In the genomic region with DNA sequence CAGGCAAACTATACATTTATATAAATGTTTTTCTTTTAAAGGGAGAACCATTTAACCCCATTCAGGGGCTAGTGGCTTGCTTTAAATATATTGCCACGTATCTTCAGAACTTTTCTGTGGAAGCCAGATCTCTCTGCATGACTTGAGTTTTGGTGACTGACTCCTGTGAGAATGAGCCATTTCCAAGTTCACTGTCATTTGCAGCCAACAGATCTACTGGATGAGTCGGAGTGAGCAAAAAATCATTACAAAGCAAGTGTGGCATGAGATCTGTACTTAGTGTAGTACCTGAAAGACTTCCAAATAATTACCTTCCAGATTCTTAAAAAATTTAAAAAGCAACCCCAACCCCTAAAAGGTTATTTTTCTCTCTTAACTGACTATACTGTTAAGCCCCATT, we compare ENCODE assay signal across 16 cellular contexts. TPM values are rescaled to one million over a fixed set of nuclear protein-coding genes. Genes with fewer than 3 reads are reported as not detected.
DNase-seq lines count a peak whose midpoint lies in the region; ATAC-seq and TF ChIP-seq lines count a peak whose summit lies in the region.
"Had no signal": no experiment of that assay in that cellular context is flagged by ENCODE, and none has a peak within 500 bp of the region (broad histone marks: within the 10 kb centered on the region; RNA-seq: fewer than 3 reads in every experiment).

No MANE protein-coding gene starts in this region.

- peak overlapping the region; percentile 86 for H3K27ac Mint-ChIP-seq in activated T-cell treated with anti-CD3 and anti-CD28 coated beads, Interleukin-2, amount 50 U/mL, for 24 hours
- peak overlapping the region; percentile 47 for H3K27ac Mint-ChIP-seq in central memory CD8-positive, alpha-beta T cell (ENCODE audit: low read depth)
- H3K27ac Mint-ChIP-seq in CD4-positive, alpha-beta memory T cell: peak overlapping the region in 1 of 7 donors; percentile 74

- H3K36me3 ChIP-seq in OCI-LY3 (replicated peaks; ENCODE audit: low read depth, low read length) (peaks cover 42% of the 10 kb centered on the region), osteoblast (ENCODE audit: insufficient read depth, low read length) (peaks cover 32% of the 10 kb centered on the region)
- H3K36me3 ChIP-seq in CD4-positive, alpha-beta memory T cell (ENCODE audit: insufficient read depth, low read length): peaks cover 9% of the 10 kb centered on the region
- H3K36me3 ChIP-seq: uterus had no signal

- peaks cover 84% of the 10 kb centered on the region for H3K4me1 ChIP-seq in OCI-LY3 (ENCODE audit: low read length)
- peaks cover 3% of the 10 kb centered on the region for H3K4me1 ChIP-seq in osteoblast (ENCODE audit: insufficient read depth, low read length)
- H3K4me1 ChIP-seq in CD4-positive, alpha-beta memory T cell (ENCODE audit: insufficient read depth, low read length): peaks cover 14% of the 10 kb centered on the region
- H3K4me1 ChIP-seq: uterus had no signal

- no peak for DNase-seq in activated T-cell treated with anti-CD3 and anti-CD28 coated beads, Interleukin-2, amount 50 U/mL, for 24 hours
- DNase-seq in activated T-cell treated with anti-CD3 and anti-CD28 coated beads for 4 hours (no peak), osteoblast (ENCODE audit: insufficient read length, low spot score, missing footprints) (no peak), NCI-H510A treated with DMSO at 0.1 percent for 48 hours (lab: John Stamatoyannopoulos, UW) (no peak), DMS79 (lab: John Stamatoyannopoulos, UW) (no peak)
- no peak for DNase-seq in central memory CD8-positive, alpha-beta T cell (ENCODE audit: low spot score in 2 of 2)
- DNase-seq in CD4-positive, alpha-beta memory T cell: no peak
- DNase-seq: ACHN; effector CD8-positive, alpha-beta T cell; NCI-H1417; stimulated activated naive CD4-positive, alpha-beta T cell; uterus had no signal

- H3K27me3 ChIP-seq in OCI-LY3 (ENCODE audit: low read depth, low read length) (no peaks in the 10 kb centered on the region), osteoblast (ENCODE audit: insufficient read depth, low read length) (no peaks in the 10 kb centered on the region)
- H3K27me3 ChIP-seq in CD4-positive, alpha-beta memory T cell (ENCODE audit: insufficient read depth, low read length): no peaks in the 10 kb centered on the region
- H3K27me3 ChIP-seq: uterus had no signal

- H3K79me2 ChIP-seq in OCI-LY3 (ENCODE audit: low read length): peaks cover 67% of the 10 kb centered on the region
- H3K79me2 ChIP-seq in osteoblast (ENCODE audit: insufficient read depth, low read length): no peaks in the 10 kb centered on the region

- H3K9me3 ChIP-seq in OCI-LY3 (ENCODE audit: insufficient read depth, low read length): no peaks in the 10 kb centered on the region
- H3K9me3 ChIP-seq in osteoblast (ENCODE audit: low read depth, low read length): no peaks in the 10 kb centered on the region
- no peaks in the 10 kb centered on the region for H3K9me3 ChIP-seq in CD4-positive, alpha-beta memory T cell (ENCODE audit: control insufficient read depth in 1 of 2, low read length in 2 of 2)
- H3K9me3 ChIP-seq: uterus had no signal

- peak overlapping the region; percentile 32 for H3K4me2 ChIP-seq in OCI-LY3 (ENCODE audit: low read length)
- H3K4me2 ChIP-seq in osteoblast (ENCODE audit: insufficient read depth, low read length): no peak overlapping the region

- CTCF ChIA-PET in CD4-positive, alpha-beta memory T cell (lab: Charles Lee; ENCODE audit: partially characterized antibody): no interaction called here

- H2AFZ ChIP-seq in OCI-LY3 (ENCODE audit: low read depth, low read length) (no peak overlapping the region), osteoblast (ENCODE audit: low read length) (no peak overlapping the region)

- POLR2A ChIA-PET in CD4-positive, alpha-beta memory T cell (lab: Charles Lee; ENCODE audit: partially characterized antibody): no interaction called here

- H3K36me3 Mint-ChIP-seq in activated T-cell treated with anti-CD3 and anti-CD28 coated beads, Interleukin-2, amount 50 U/mL, for 24 hours (ENCODE audit: low read depth): peaks cover 97% of the 10 kb centered on the region
- H3K36me3 Mint-ChIP-seq in central memory CD8-positive, alpha-beta T cell (ENCODE audit: insufficient read depth): peaks cover 33% of the 10 kb centered on the region
- peaks cover 23 to 54% of the 10 kb centered on the region in 2 donors for H3K36me3 Mint-ChIP-seq in CD4-positive, alpha-beta memory T cell

- H3K4me3 Mint-ChIP-seq in activated T-cell treated with anti-CD3 and anti-CD28 coated beads, Interleukin-2, amount 50 U/mL, for 24 hours: no peak overlapping the region
- H3K4me3 Mint-ChIP-seq in central memory CD8-positive, alpha-beta T cell: no peak overlapping the region
- H3K4me3 Mint-ChIP-seq in CD4-positive, alpha-beta memory T cell: no peak overlapping the region
- H3K4me3 Mint-ChIP-seq: activated naive CD4-positive, alpha-beta T cell treated with anti-CD3 and anti-CD28 coated beads, Interleukin-2, amount 50 U/mL, for 24 hours had no signal

- TF ChIP-seq CTCF in OCI-LY3 (IDR thresholded peaks at IDR 0.05; ENCODE audit: low read depth, low read length) (no peak), osteoblast (IDR thresholded peaks at IDR 0.05; ENCODE audit: extremely low read depth, low read depth, low read length) (no peak)

- H3K4me1 Mint-ChIP-seq in activated T-cell treated with anti-CD3 and anti-CD28 coated beads, Interleukin-2, amount 50 U/mL, for 24 hours (ENCODE audit: low read depth): peaks cover 41% of the 10 kb centered on the region
- H3K4me1 Mint-ChIP-seq in central memory CD8-positive, alpha-beta T cell: no peaks in the 10 kb centered on the region
- peaks cover 24 to 30% (median 27%) of the 10 kb centered on the region in 4 donors for H3K4me1 Mint-ChIP-seq in CD4-positive, alpha-beta memory T cell

- no peak for ATAC-seq in central memory CD8-positive, alpha-beta T cell (replicated peaks; ENCODE audit: extremely low read depth, poor library complexity, severe bottlenecking)
- ATAC-seq: left lobe of liver had no signal

- no peak overlapping the region for H3K4me3 ChIP-seq in OCI-LY3 (ENCODE audit: low read length)
- no peak overlapping the region for H3K4me3 ChIP-seq in osteoblast (ENCODE audit: insufficient read depth, low read length)
- H3K4me3 ChIP-seq in CD4-positive, alpha-beta memory T cell (ENCODE audit: low read length in 2 of 2): no peak overlapping the region
- H3K4me3 ChIP-seq: uterus had no signal

- H3K9me3 Mint-ChIP-seq in activated T-cell treated with anti-CD3 and anti-CD28 coated beads, Interleukin-2, amount 50 U/mL, for 24 hours: no peaks in the 10 kb centered on the region
- H3K9me3 Mint-ChIP-seq in central memory CD8-positive, alpha-beta T cell: no peaks in the 10 kb centered on the region
- H3K9me3 Mint-ChIP-seq in CD4-positive, alpha-beta memory T cell: no peaks in the 10 kb centered on the region
- H3K9me3 Mint-ChIP-seq: activated naive CD4-positive, alpha-beta T cell treated with anti-CD3 and anti-CD28 coated beads, Interleukin-2, amount 50 U/mL, for 24 hours had no signal

- intact Hi-C loops in CD4-positive, alpha-beta memory T cell (cut with micrococcal nuclease): no loop called here

- H4K20me1 ChIP-seq in OCI-LY3 (ENCODE audit: insufficient read depth, low read length) (no peaks in the 10 kb centered on the region), osteoblast (ENCODE audit: insufficient read depth, low read length) (no peaks in the 10 kb centered on the region)

- no peaks in the 10 kb centered on the region for H3K27me3 Mint-ChIP-seq in activated T-cell treated with anti-CD3 and anti-CD28 coated beads, Interleukin-2, amount 50 U/mL, for 24 hours
- no peaks in the 10 kb centered on the region for H3K27me3 Mint-ChIP-seq in central memory CD8-positive, alpha-beta T cell
- H3K27me3 Mint-ChIP-seq in CD4-positive, alpha-beta memory T cell: no peaks in the 10 kb centered on the region
- H3K27me3 Mint-ChIP-seq: activated naive CD4-positive, alpha-beta T cell treated with anti-CD3 and anti-CD28 coated beads, Interleukin-2, amount 50 U/mL, for 24 hours; progenitor cell of endocrine pancreas had no signal

- H3K27ac ChIP-seq in OCI-LY3 (ENCODE audit: low read length) (peak overlapping the region; percentile 99), osteoblast (ENCODE audit: low read depth, low read length) (peak overlapping the region; percentile 47)
- H3K27ac ChIP-seq in CD4-positive, alpha-beta memory T cell (ENCODE audit: low read depth, low read length): no peak overlapping the region
- H3K27ac ChIP-seq: uterus had no signal

- H3K9ac ChIP-seq in OCI-LY3 (ENCODE audit: low read length): no peak overlapping the region; the same call in 1 of the 2 replicates

RNA-seq across cellular contexts. Expression of gene PDSS1, which starts 45.6 kb away (rescaled TPM):
- 1.8 and 2.7 TPM in 2 replicates for total RNA-seq in osteoblast
- total RNA-seq in CD4-positive, alpha-beta memory T cell: 1 to 10 TPM; 3.1 to 3.3 TPM
- polyA plus RNA-seq in CD4-positive, alpha-beta memory T cell: 1 to 10 TPM; 2.5 to 4.5 TPM
